ENCODE assay signal across 2 cellular contexts in the genomic region with DNA sequence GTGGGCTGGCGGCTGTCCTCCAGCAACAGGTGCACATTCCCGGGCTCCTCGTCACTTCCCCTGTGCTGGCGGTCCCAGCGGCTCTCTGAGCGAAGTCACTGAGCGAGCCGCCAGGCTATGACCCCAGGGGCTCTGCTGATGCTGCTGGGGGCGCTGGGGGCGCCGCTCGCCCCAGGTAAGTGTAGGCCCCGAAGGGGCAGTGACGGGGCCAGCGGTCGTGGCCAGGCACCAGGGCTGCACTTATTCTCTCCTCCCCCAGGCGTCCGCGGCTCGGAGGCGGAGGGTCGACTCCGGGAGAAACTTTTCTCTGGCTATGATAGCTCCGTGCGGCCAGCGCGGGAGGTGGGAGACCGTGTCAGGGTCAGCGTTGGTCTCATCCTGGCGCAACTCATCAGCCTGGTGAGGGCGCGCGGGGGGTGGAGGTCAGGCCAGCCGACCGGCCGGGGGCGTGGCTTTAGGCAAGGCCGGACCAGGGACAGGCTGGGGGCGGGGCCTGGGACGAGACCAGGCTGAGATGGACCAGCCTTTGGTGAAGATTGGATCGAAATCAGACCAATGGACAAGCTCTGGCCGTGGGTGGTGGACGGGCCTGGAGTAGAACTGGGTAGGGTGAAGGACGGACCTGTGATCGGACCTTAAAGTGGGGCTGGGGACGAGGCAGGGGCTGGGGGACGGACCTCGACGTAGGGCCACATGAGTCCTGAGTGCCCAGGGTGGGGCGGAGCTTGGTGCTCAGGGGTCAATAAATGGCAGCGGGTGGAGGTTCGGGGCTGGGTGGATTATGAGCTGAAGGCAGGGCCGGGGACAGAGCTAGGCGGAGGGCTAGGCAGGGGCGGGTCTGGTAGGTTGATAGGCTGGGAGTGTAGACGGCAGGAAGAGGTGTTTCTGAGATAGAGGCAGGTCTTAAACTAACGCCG.
TF ChIP-seq lines count a peak whose summit lies in the region.

A gene with protein sequence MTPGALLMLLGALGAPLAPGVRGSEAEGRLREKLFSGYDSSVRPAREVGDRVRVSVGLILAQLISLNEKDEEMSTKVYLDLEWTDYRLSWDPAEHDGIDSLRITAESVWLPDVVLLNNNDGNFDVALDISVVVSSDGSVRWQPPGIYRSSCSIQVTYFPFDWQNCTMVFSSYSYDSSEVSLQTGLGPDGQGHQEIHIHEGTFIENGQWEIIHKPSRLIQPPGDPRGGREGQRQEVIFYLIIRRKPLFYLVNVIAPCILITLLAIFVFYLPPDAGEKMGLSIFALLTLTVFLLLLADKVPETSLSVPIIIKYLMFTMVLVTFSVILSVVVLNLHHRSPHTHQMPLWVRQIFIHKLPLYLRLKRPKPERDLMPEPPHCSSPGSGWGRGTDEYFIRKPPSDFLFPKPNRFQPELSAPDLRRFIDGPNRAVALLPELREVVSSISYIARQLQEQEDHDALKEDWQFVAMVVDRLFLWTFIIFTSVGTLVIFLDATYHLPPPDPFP (plus strand): TSS at position 51 of the 917 bp plus-strand sequence. CDS start 67 bp downstream, at position 118.

TF ChIP-seq in HEK293, 187 proteins besides CTCF, POLR2A, EP300 and RAD21 (continued from another document and continues in another):
- TF ChIP-seq, protein P1, sequence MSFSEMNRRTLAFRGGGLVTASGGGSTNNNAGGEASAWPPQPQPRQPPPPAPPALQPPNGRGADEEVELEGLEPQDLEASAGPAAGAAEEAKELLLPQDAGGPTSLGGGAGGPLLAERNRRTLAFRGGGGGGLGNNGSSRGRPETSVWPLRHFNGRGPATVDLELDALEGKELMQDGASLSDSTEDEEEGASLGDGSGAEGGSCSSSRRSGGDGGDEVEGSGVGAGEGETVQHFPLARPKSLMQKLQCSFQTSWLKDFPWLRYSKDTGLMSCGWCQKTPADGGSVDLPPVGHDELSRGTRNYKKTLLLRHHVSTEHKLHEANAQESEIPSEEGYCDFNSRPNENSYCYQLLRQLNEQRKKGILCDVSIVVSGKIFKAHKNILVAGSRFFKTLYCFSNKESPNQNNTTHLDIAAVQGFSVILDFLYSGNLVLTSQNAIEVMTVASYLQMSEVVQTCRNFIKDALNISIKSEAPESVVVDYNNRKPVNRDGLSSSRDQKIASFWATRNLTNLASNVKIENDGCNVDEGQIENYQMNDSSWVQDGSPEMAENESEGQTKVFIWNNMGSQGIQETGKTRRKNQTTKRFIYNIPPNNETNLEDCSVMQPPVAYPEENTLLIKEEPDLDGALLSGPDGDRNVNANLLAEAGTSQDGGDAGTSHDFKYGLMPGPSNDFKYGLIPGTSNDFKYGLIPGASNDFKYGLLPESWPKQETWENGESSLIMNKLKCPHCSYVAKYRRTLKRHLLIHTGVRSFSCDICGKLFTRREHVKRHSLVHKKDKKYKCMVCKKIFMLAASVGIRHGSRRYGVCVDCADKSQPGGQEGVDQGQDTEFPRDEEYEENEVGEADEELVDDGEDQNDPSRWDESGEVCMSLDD (tag by site-specific recombination; IDR thresholded peaks at IDR 0.05) = peak; percentile 61; the same call in 1 of the 2 replicates
- TF ChIP-seq, protein P2, sequence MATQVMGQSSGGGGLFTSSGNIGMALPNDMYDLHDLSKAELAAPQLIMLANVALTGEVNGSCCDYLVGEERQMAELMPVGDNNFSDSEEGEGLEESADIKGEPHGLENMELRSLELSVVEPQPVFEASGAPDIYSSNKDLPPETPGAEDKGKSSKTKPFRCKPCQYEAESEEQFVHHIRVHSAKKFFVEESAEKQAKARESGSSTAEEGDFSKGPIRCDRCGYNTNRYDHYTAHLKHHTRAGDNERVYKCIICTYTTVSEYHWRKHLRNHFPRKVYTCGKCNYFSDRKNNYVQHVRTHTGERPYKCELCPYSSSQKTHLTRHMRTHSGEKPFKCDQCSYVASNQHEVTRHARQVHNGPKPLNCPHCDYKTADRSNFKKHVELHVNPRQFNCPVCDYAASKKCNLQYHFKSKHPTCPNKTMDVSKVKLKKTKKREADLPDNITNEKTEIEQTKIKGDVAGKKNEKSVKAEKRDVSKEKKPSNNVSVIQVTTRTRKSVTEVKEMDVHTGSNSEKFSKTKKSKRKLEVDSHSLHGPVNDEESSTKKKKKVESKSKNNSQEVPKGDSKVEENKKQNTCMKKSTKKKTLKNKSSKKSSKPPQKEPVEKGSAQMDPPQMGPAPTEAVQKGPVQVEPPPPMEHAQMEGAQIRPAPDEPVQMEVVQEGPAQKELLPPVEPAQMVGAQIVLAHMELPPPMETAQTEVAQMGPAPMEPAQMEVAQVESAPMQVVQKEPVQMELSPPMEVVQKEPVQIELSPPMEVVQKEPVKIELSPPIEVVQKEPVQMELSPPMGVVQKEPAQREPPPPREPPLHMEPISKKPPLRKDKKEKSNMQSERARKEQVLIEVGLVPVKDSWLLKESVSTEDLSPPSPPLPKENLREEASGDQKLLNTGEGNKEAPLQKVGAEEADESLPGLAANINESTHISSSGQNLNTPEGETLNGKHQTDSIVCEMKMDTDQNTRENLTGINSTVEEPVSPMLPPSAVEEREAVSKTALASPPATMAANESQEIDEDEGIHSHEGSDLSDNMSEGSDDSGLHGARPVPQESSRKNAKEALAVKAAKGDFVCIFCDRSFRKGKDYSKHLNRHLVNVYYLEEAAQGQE (tag by site-specific recombination; IDR thresholded peaks at IDR 0.05) = no peak
- TF ChIP-seq ZNF558 (tag by site-specific recombination; IDR thresholded peaks at IDR 0.05) (no peak), ZNF596 (tag by site-specific recombination; IDR thresholded peaks at IDR 0.05) (no peak), ZNF792 (tag by site-specific recombination; IDR thresholded peaks at IDR 0.05) (no peak), ZBTB7A (tag by site-specific recombination; IDR thresholded peaks at IDR 0.05; ENCODE audit: low read depth) (0 out of 2 replicates have a peak, but pooled peaks have one; percentile 12), ZNF354C (tag by site-specific recombination; IDR thresholded peaks at IDR 0.05; ENCODE audit: borderline replicate concordance, low read depth) (no peak), ZNF501 (tag by site-specific recombination; IDR thresholded peaks at IDR 0.05) (no peak), GLI4 (tag by site-specific recombination; IDR thresholded peaks at IDR 0.05) (no peak), ZSCAN23 (tag by site-specific recombination; IDR thresholded peaks at IDR 0.05) (no peak), ZNF2 (tag by site-specific recombination; IDR thresholded peaks at IDR 0.05) (peak; percentile 54; the same call in 1 of the 2 replicates), ZNF202 (tag by site-specific recombination; IDR thresholded peaks at IDR 0.05; ENCODE audit: borderline replicate concordance) (no peak), ZNF184 (tag by site-specific recombination; IDR thresholded peaks at IDR 0.05) (no peak), OSR2 (tag by site-specific recombination; IDR thresholded peaks at IDR 0.05) (no peak), ZNF76 (tag by site-specific recombination; IDR thresholded peaks at IDR 0.05; ENCODE audit: borderline replicate concordance, low read depth) (peak; percentile 9; the same call in 1 of the 2 replicates)
- TF ChIP-seq, protein P3, sequence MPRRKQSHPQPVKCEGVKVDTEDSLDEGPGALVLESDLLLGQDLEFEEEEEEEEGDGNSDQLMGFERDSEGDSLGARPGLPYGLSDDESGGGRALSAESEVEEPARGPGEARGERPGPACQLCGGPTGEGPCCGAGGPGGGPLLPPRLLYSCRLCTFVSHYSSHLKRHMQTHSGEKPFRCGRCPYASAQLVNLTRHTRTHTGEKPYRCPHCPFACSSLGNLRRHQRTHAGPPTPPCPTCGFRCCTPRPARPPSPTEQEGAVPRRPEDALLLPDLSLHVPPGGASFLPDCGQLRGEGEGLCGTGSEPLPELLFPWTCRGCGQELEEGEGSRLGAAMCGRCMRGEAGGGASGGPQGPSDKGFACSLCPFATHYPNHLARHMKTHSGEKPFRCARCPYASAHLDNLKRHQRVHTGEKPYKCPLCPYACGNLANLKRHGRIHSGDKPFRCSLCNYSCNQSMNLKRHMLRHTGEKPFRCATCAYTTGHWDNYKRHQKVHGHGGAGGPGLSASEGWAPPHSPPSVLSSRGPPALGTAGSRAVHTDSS (tag by site-specific recombination; IDR thresholded peaks at IDR 0.05) = no peak
- TF ChIP-seq, protein P4, sequence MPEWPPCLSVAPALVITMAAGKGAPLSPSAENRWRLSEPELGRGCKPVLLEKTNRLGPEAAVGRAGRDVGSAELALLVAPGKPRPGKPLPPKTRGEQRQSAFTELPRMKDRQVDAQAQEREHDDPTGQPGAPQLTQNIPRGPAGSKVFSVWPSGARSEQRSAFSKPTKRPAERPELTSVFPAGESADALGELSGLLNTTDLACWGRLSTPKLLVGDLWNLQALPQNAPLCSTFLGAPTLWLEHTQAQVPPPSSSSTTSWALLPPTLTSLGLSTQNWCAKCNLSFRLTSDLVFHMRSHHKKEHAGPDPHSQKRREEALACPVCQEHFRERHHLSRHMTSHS (tag by site-specific recombination; IDR thresholded peaks at IDR 0.05) = no peak

TF ChIP-seq in HepG2, 621 proteins besides CTCF, POLR2A, EP300 and RAD21 (continued from another document and continues in another):
- TF ChIP-seq, protein P5, sequence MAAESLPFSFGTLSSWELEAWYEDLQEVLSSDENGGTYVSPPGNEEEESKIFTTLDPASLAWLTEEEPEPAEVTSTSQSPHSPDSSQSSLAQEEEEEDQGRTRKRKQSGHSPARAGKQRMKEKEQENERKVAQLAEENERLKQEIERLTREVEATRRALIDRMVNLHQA (CRISPR knock-in tag; IDR thresholded peaks at IDR 0.05) = no peak
- TF ChIP-seq RXRB (CRISPR knock-in tag; IDR thresholded peaks at IDR 0.05; ENCODE audit: borderline replicate concordance) (no peak; the same call in 1 of the 2 replicates), MIXL1 (CRISPR knock-in tag; IDR thresholded peaks at IDR 0.05) (0 out of 2 replicates have a peak, but pooled peaks have one; percentile 12), ZFAT (CRISPR knock-in tag; conservative IDR thresholded peaks at IDR 0.05) (no peak), SNAPC2 (CRISPR knock-in tag; IDR thresholded peaks at IDR 0.05) (no peak), HMG20B (CRISPR knock-in tag; conservative IDR thresholded peaks at IDR 0.05) (no peak), ONECUT2 (CRISPR knock-in tag; IDR thresholded peaks at IDR 0.05) (no peak), ZMYM3 (CRISPR knock-in tag; IDR thresholded peaks at IDR 0.05) (no peak; the same call in 1 of the 2 replicates), NRL (CRISPR knock-in tag; IDR thresholded peaks at IDR 0.05; ENCODE audit: borderline replicate concordance) (peak; percentile 13; the same call in 1 of the 2 replicates)
- TF ChIP-seq, protein P6, sequence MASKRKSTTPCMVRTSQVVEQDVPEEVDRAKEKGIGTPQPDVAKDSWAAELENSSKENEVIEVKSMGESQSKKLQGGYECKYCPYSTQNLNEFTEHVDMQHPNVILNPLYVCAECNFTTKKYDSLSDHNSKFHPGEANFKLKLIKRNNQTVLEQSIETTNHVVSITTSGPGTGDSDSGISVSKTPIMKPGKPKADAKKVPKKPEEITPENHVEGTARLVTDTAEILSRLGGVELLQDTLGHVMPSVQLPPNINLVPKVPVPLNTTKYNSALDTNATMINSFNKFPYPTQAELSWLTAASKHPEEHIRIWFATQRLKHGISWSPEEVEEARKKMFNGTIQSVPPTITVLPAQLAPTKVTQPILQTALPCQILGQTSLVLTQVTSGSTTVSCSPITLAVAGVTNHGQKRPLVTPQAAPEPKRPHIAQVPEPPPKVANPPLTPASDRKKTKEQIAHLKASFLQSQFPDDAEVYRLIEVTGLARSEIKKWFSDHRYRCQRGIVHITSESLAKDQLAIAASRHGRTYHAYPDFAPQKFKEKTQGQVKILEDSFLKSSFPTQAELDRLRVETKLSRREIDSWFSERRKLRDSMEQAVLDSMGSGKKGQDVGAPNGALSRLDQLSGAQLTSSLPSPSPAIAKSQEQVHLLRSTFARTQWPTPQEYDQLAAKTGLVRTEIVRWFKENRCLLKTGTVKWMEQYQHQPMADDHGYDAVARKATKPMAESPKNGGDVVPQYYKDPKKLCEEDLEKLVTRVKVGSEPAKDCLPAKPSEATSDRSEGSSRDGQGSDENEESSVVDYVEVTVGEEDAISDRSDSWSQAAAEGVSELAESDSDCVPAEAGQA (IDR thresholded peaks at IDR 0.05; ENCODE audit: low read depth) = no peak
- TF ChIP-seq, protein P6 (CRISPR knock-in tag; IDR thresholded peaks at IDR 0.05; ENCODE audit: borderline replicate concordance) = no peak
- TF ChIP-seq, protein P7, sequence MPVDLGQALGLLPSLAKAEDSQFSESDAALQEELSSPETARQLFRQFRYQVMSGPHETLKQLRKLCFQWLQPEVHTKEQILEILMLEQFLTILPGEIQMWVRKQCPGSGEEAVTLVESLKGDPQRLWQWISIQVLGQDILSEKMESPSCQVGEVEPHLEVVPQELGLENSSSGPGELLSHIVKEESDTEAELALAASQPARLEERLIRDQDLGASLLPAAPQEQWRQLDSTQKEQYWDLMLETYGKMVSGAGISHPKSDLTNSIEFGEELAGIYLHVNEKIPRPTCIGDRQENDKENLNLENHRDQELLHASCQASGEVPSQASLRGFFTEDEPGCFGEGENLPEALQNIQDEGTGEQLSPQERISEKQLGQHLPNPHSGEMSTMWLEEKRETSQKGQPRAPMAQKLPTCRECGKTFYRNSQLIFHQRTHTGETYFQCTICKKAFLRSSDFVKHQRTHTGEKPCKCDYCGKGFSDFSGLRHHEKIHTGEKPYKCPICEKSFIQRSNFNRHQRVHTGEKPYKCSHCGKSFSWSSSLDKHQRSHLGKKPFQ (CRISPR knock-in tag; IDR thresholded peaks at IDR 0.05; ENCODE audit: insufficient replicate concordance) = no peak
- TF ChIP-seq, protein P8, sequence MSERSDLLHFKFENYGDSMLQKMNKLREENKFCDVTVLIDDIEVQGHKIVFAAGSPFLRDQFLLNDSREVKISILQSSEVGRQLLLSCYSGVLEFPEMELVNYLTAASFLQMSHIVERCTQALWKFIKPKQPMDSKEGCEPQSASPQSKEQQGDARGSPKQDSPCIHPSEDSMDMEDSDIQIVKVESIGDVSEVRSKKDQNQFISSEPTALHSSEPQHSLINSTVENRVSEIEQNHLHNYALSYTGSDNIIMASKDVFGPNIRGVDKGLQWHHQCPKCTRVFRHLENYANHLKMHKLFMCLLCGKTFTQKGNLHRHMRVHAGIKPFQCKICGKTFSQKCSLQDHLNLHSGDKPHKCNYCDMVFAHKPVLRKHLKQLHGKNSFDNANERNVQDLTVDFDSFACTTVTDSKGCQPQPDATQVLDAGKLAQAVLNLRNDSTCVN (CRISPR knock-in tag; IDR thresholded peaks at IDR 0.05; ENCODE audit: borderline replicate concordance) = no peak; the same call in 1 of the 2 replicates
